15 cellular contexts compared by ENCODE assay signal in genomic region chr17:57462007-57462579, GRCh38.
DNase-seq lines count a peak whose midpoint lies in the region; ATAC-seq and TF ChIP-seq lines count a peak whose summit lies in the region.
"Had no signal": no experiment of that assay in that cellular context is flagged by ENCODE, and none has a peak within 500 bp of the region (broad histone marks: within the 10 kb centered on the region; RNA-seq: fewer than 3 reads in every experiment).

No MANE protein-coding gene starts in this region.

- peaks cover 0 to 40% (median 0%) of the 10 kb centered on the region in 11 experiments; a peak in 5 of 22 replicates for H3K36me3 ChIP-seq in BLaER1 treated with 17β-estradiol and CSF1 and Interleukin-3, amounts not matched to agents 10 nM and 100 nM
- H3K36me3 ChIP-seq in DND-41 (ENCODE audit: insufficient read depth, low read length) (peaks cover 74% of the 10 kb centered on the region), right atrium auricular region (no peaks in the 10 kb centered on the region)
- H3K36me3 ChIP-seq: gastroesophageal sphincter had no signal

- no peaks in the 10 kb centered on the region for H3K27me3 ChIP-seq in BLaER1 treated with 17β-estradiol and CSF1 and Interleukin-3, amounts not matched to agents 10 nM and 100 nM
- H3K27me3 ChIP-seq in DND-41 (ENCODE audit: insufficient read depth, low read length, poor library complexity) = no peaks in the 10 kb centered on the region
- no peaks in the 10 kb centered on the region for H3K27me3 ChIP-seq in right atrium auricular region
- H3K27me3 ChIP-seq: gastroesophageal sphincter had no signal

- H3K4me3 Mint-ChIP-seq in activated T-helper 1 cell treated with anti-CD3 and anti-CD28 coated beads, Interleukin-12 subunit alpha, Interleukin-12 subunit beta, Interleukin-2, Interleukin-4 antibody, amounts not matched to agents 30 ng/mL and 10 ng/mL and 1 ng/mL, durations not matched to agents 14 hours and 24 hours and 36 hours = peak overlapping the region; percentile 67
- H3K4me3 Mint-ChIP-seq in naive B cell = peak overlapping the region in 3 of 8 donors; percentile 8 to 57 (median 10)
- H3K4me3 Mint-ChIP-seq: immature natural killer cell had no signal

- peaks cover 0 to 9% (median 0%) of the 10 kb centered on the region in 11 experiments; a peak in 2 of 22 replicates for H4K20me1 ChIP-seq in BLaER1 treated with 17β-estradiol and CSF1 and Interleukin-3, amounts not matched to agents 10 nM and 100 nM
- H4K20me1 ChIP-seq in DND-41 (ENCODE audit: insufficient read depth, low read length) = no peaks in the 10 kb centered on the region

- ATAC-seq in DND-41 (ENCODE audit: insufficient read depth, low read depth) (no peak), naive B cell (ENCODE audit: low read depth in 2 of 2) (no peak)
- ATAC-seq: activated CD4-positive, CD25-positive, alpha-beta regulatory T cell treated with anti-CD3 and anti-CD28 coated beads, Interleukin-2, amount 50 U/mL, for 24 hours; gastroesophageal sphincter had no signal

- peak overlapping the region; percentile 90 for H3K27ac Mint-ChIP-seq in activated T-helper 1 cell treated with anti-CD3 and anti-CD28 coated beads, Interleukin-12 subunit alpha, Interleukin-12 subunit beta, Interleukin-2, Interleukin-4 antibody, amounts not matched to agents 30 ng/mL and 10 ng/mL and 1 ng/mL, durations not matched to agents 14 hours and 24 hours and 36 hours
- peak overlapping the region in 5 of 6 donors; percentile 11 to 91 (median 80) for H3K27ac Mint-ChIP-seq in naive B cell
- H3K27ac Mint-ChIP-seq: IgD-negative memory B cell, immature natural killer cell had no signal

- peaks cover 72% of the 10 kb centered on the region for H3K4me1 Mint-ChIP-seq in activated T-helper 1 cell treated with anti-CD3 and anti-CD28 coated beads, Interleukin-12 subunit alpha, Interleukin-12 subunit beta, Interleukin-2, Interleukin-4 antibody, amounts not matched to agents 30 ng/mL and 10 ng/mL and 1 ng/mL, durations not matched to agents 14 hours and 24 hours and 36 hours (ENCODE audit: low read depth)
- H3K4me1 Mint-ChIP-seq in naive B cell = peaks cover 45 to 87% (median 68%) of the 10 kb centered on the region in 3 donors

- peak overlapping the region in 5 of 11 experiments; percentile 15 to 70 (median 54); a peak in 7 of 22 replicates for H3K9ac ChIP-seq in BLaER1 treated with 17β-estradiol and CSF1 and Interleukin-3, amounts not matched to agents 10 nM and 100 nM
- peak overlapping the region; percentile 33 for H3K9ac ChIP-seq in DND-41 (ENCODE audit: low read depth, low read length)

- H3K4me2 ChIP-seq in BLaER1 treated with 17β-estradiol and CSF1 and Interleukin-3, amounts not matched to agents 10 nM and 100 nM = peak overlapping the region; percentile 55 to 90 (median 73)
- no peak overlapping the region for H3K4me2 ChIP-seq in DND-41 (ENCODE audit: insufficient read depth, low read length)

- no peaks in the 10 kb centered on the region for H3K27me3 Mint-ChIP-seq in activated T-helper 1 cell treated with anti-CD3 and anti-CD28 coated beads, Interleukin-12 subunit alpha, Interleukin-12 subunit beta, Interleukin-2, Interleukin-4 antibody, amounts not matched to agents 30 ng/mL and 10 ng/mL and 1 ng/mL, durations not matched to agents 14 hours and 24 hours and 36 hours (ENCODE audit: insufficient read depth)
- no peaks in the 10 kb centered on the region for H3K27me3 Mint-ChIP-seq in naive B cell
- H3K27me3 Mint-ChIP-seq: IgD-negative memory B cell had no signal

- peaks cover 30% of the 10 kb centered on the region for H3K36me3 Mint-ChIP-seq in activated T-helper 1 cell treated with anti-CD3 and anti-CD28 coated beads, Interleukin-12 subunit alpha, Interleukin-12 subunit beta, Interleukin-2, Interleukin-4 antibody, amounts not matched to agents 30 ng/mL and 10 ng/mL and 1 ng/mL, durations not matched to agents 14 hours and 24 hours and 36 hours (ENCODE audit: low read depth)
- H3K36me3 Mint-ChIP-seq in naive B cell = peaks cover 0 to 6% of the 10 kb centered on the region in 2 donors

- peaks cover 5% of the 10 kb centered on the region for H3K9me3 Mint-ChIP-seq in activated T-helper 1 cell treated with anti-CD3 and anti-CD28 coated beads, Interleukin-12 subunit alpha, Interleukin-12 subunit beta, Interleukin-2, Interleukin-4 antibody, amounts not matched to agents 30 ng/mL and 10 ng/mL and 1 ng/mL, durations not matched to agents 14 hours and 24 hours and 36 hours
- peaks cover 0 to 1% (median 0%) of the 10 kb centered on the region in 7 donors for H3K9me3 Mint-ChIP-seq in naive B cell
- H3K9me3 Mint-ChIP-seq: IgD-negative memory B cell had no signal

- H3K9me3 ChIP-seq in BLaER1 treated with 17β-estradiol and CSF1 and Interleukin-3, amounts not matched to agents 10 nM and 100 nM (replicated peaks in 1 of 11) = no peaks in the 10 kb centered on the region
- no peaks in the 10 kb centered on the region for H3K9me3 ChIP-seq in DND-41 (ENCODE audit: insufficient read depth, low read length, severe bottlenecking)
- H3K9me3 ChIP-seq in right atrium auricular region = no peaks in the 10 kb centered on the region
- H3K9me3 ChIP-seq: gastroesophageal sphincter had no signal

- H2AFZ ChIP-seq in DND-41 (ENCODE audit: low read depth, low read length) = no peak overlapping the region

- TF ChIP-seq CTCF in DND-41 (IDR thresholded peaks at IDR 0.05; ENCODE audit: borderline replicate concordance, extremely low read depth, low read length, poor library complexity, severe bottlenecking) (no peak), right atrium auricular region (IDR thresholded peaks at IDR 0.05) (no peak)

- H3K4me3 ChIP-seq in BLaER1 treated with 17β-estradiol and CSF1 and Interleukin-3, amounts not matched to agents 10 nM and 100 nM = no peak overlapping the region
- H3K4me3 ChIP-seq in DND-41 (ENCODE audit: low read depth in 1 of 2, low read length in 2 of 2) = no peak overlapping the region
- no peak overlapping the region for H3K4me3 ChIP-seq in right atrium auricular region
- H3K4me3 ChIP-seq: gastroesophageal sphincter had no signal

- no peak for DNase-seq in DND-41
- DNase-seq in activated T-helper 1 cell treated with anti-CD3 and anti-CD28 coated beads, Interleukin-12 subunit alpha, Interleukin-12 subunit beta, Interleukin-2, Interleukin-4 antibody, amounts not matched to agents 30 ng/mL and 10 ng/mL and 1 ng/mL, durations not matched to agents 14 hours and 24 hours and 36 hours (ENCODE audit: low spot score) = no peak
- no peak for DNase-seq in naive B cell
- DNase-seq in GM03348 (ENCODE audit: low spot score) = no peak
- DNase-seq in right atrium auricular region (ENCODE audit: low spot score) = no peak
- no peak for DNase-seq in COLO668 (lab: John Stamatoyannopoulos, UW; ENCODE audit: unreplicated experiment)
- DNase-seq in HuH-7 (ENCODE audit: low spot score) = no peak
- DNase-seq: activated gamma-delta T cell, immature natural killer cell, NCI-H1436 treated with DMSO at 0.1 percent for 48 hours, NCI-H446 treated with DMSO at 0.1 percent for 48 hours had no signal

- H3K4me1 ChIP-seq in BLaER1 treated with 17β-estradiol and CSF1 and Interleukin-3, amounts not matched to agents 10 nM and 100 nM = peaks cover 54 to 100% (median 96%) of the 10 kb centered on the region in 10 experiments
- H3K4me1 ChIP-seq in DND-41 (ENCODE audit: insufficient read depth, low read length) = peaks cover 93% of the 10 kb centered on the region
- H3K4me1 ChIP-seq in right atrium auricular region = peaks cover 0 to 40% of the 10 kb centered on the region in 2 donors
- H3K4me1 ChIP-seq: gastroesophageal sphincter had no signal

- peaks cover 99% of the 10 kb centered on the region for H3K79me2 ChIP-seq in DND-41 (ENCODE audit: insufficient read depth, low read length)

- intact Hi-C loops in activated T-helper 1 cell treated with anti-CD3 and anti-CD28 coated beads, Interleukin-12 subunit alpha, Interleukin-12 subunit beta, Interleukin-2, Interleukin-4 antibody, amounts not matched to agents 30 ng/mL and 10 ng/mL and 1 ng/mL, durations not matched to agents 14 hours and 24 hours and 36 hours (cut with micrococcal nuclease) = loop anchor here (2.0 kb wide), 3 partner anchors 45 to 139 kb away; no protein-coding TSS in a partner anchor

- H3K27ac ChIP-seq in BLaER1 treated with 17β-estradiol and CSF1 and Interleukin-3, amounts not matched to agents 10 nM and 100 nM = peak overlapping the region in 9 of 11 experiments; percentile 51 to 93 (median 77); a peak in 17 of 22 replicates
- peak overlapping the region; percentile 90 for H3K27ac ChIP-seq in DND-41 (ENCODE audit: low read length)
- H3K27ac ChIP-seq in right atrium auricular region = no peak overlapping the region
- H3K27ac ChIP-seq: gastroesophageal sphincter had no signal

Comparison
In these comparisons a context has a peak if more than half of its experiments do, and no peak if none do; other contexts are left out.
1. H3K27ac ChIP-seq: peak in BLaER1 treated with 17β-estradiol and CSF1 and Interleukin-3, amounts not matched to agents 10 nM and 100 nM (9 of 11) and DND-41 (single experiment); none in right atrium auricular region (0 of 2).